ENCODE assay signal across 31 cellular contexts in the genomic region with DNA sequence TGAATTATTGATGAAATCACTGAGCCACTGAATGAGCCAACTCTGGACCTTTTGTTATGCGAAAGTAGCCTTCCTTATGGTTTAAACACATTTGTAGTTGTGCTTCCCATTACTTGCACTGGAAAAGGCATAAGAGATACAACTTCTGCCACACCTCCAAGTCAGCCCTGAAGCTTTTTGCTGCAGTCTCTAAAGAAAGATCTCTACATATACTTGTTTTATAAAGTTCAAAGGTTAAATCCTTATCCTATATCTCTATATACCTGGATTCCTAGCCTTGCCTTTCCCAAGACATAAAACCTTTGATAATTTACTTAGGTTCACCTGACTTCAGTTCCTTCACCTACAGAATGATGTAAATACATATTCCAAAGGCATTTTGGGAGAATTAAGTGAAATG.
"Had no signal": no experiment of that assay in that cellular context is flagged by ENCODE, and none has a peak within 500 bp of the region (broad histone marks: within the 10 kb centered on the region; RNA-seq: fewer than 3 reads in every experiment).

No MANE protein-coding gene starts in this region.

- DNase-seq: activated CD4-positive, alpha-beta memory T cell treated with anti-CD3 and anti-CD28 coated beads, Interleukin-2, amount 10 ng/mL, durations not matched to agents 7 days and 5 days; activated CD4-positive, alpha-beta T cell treated with anti-CD3 and anti-CD28 coated beads for 1 hour; activated CD4-positive, alpha-beta T cell treated with anti-CD3 and anti-CD28 coated beads for 36 hours; activated CD4-positive, alpha-beta T cell treated with anti-CD3 and anti-CD28 coated beads for 48 hours; activated CD4-positive, alpha-beta T cell treated with anti-CD3 and anti-CD28 coated beads, Interleukin-2, amount 10 ng/mL, durations not matched to agents 7 days and 5 days; activated CD4-positive, alpha-beta T cell treated with anti-CD3 and anti-CD28 coated beads, Interleukin-2, amount 50 U/mL, for 48 hours; activated CD4-positive, CD25-positive, alpha-beta regulatory T cell; activated CD8-positive, alpha-beta memory T cell treated with anti-CD3 and anti-CD28 coated beads for 24 hours; activated CD8-positive, alpha-beta memory T cell treated with anti-CD3 and anti-CD28 coated beads, Interleukin-2, amount 10 ng/mL, durations not matched to agents 7 days and 5 days; activated CD8-positive, alpha-beta memory T cell treated with anti-CD3 and anti-CD28 coated beads, Interleukin-2, amount 50 U/mL, for 48 hours; activated CD8-positive, alpha-beta T cell treated with anti-CD3 and anti-CD28 coated beads, Interleukin-2, amount 10 ng/mL, durations not matched to agents 7 days and 5 days; activated effector memory CD4-positive, alpha-beta T cell treated with Interleukin-2 at 50 U/mL for 16 hours; activated gamma-delta T cell; activated naive CD4-positive, alpha-beta T cell treated with anti-CD3 and anti-CD28 coated beads, Interleukin-2, amount 10 ng/mL, durations not matched to agents 7 days and 5 days; activated naive CD4-positive, alpha-beta T cell treated with Interleukin-2 at 50 U/mL for 16 hours; activated naive CD8-positive, alpha-beta T cell treated with anti-CD3 and anti-CD28 coated beads, Interleukin-2, amount 10 ng/mL, durations not matched to agents 7 days and 5 days; activated naive CD8-positive, alpha-beta T cell treated with anti-CD3 and anti-CD28 coated beads, Interleukin-2, amount 50 U/mL, for 24 hours; activated T-cell treated with anti-CD3 and anti-CD28 coated beads, Interleukin-2, amount 50 U/mL, for 24 hours; activated T-cell treated with anti-CD3 and anti-CD28 coated beads, Interleukin-2, amount 50 U/mL, for 48 hours; amygdala; anterior cingulate cortex; central memory CD4-positive, alpha-beta T cell; T-helper 1 cell; T-helper 2 cell; T-helper 9 cell; WERI-Rb-1 had no signal

- H3K9me3 ChIP-seq: ascending aorta had no signal

- FAIRE-seq: bronchial epithelial cell, TTC549 had no signal

- H3K4me3 ChIP-seq: ascending aorta had no signal

- H3K27ac ChIP-seq: ascending aorta, WERI-Rb-1 had no signal

- ATAC-seq: activated CD4-positive, alpha-beta T cell treated with anti-CD3 and anti-CD28 coated beads for 36 hours; activated CD4-positive, CD25-positive, alpha-beta regulatory T cell treated with anti-CD3 and anti-CD28 coated beads, Interleukin-2, amount 50 U/mL, for 24 hours; activated CD8-positive, alpha-beta memory T cell treated with anti-CD3 and anti-CD28 coated beads, Interleukin-2, amount 10 ng/mL, durations not matched to agents 7 days and 5 days; activated CD8-positive, alpha-beta T cell treated with anti-CD3 and anti-CD28 coated beads, Interleukin-2, amount 10 ng/mL, durations not matched to agents 7 days and 5 days; activated naive CD8-positive, alpha-beta T cell treated with anti-CD3 and anti-CD28 coated beads, Interleukin-2, amount 50 U/mL, for 24 hours; WTC11 had no signal

- H3K27me3 ChIP-seq: ascending aorta had no signal

- H3K36me3 ChIP-seq: ascending aorta, WERI-Rb-1 had no signal
